In the genomic region with DNA sequence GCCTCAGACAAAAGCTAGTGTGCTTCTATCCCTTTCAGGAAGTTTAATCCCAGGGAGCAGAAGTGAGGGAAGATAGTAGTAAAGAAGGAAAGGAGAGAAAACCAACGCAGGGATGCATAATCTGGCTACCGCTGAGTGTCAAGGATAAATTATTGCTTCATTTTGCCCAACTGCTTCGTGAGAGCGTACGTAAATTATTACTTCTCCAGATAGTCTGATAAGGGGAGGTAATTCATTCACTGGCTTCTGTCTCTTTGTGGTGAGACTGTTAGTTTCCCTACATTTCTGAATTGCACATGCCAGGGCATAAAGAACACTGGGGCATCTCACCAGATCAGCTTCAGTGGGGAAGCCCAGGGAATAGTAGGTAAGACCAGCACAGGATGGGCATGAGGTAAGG, we compare ENCODE assay signal across 9 cellular contexts.
"Had no signal": no experiment of that assay in that cellular context is flagged by ENCODE, and none has a peak within 500 bp of the region (broad histone marks: within the 10 kb centered on the region; RNA-seq: fewer than 3 reads in every experiment).

No MANE protein-coding gene starts in this region.

- H3K9me3 Mint-ChIP-seq: H9 had no signal

- H3K4me2 ChIP-seq: GM23338, KMS-11 had no signal

- FAIRE-seq: HepG2 had no signal

- ATAC-seq: GM23338, HepG2 had no signal

- H3K4me3 ChIP-seq: GM23338 had no signal

- H3K27ac ChIP-seq: HL-60, KMS-11 had no signal

- DNase-seq: H9, HCEC 1CT, HFFc6, KBM-7 had no signal

- H3K4me3 Mint-ChIP-seq: GM23338, H9, HFFc6, IgD-negative memory B cell had no signal

- H3K9ac ChIP-seq: KMS-11 had no signal

- H3K36me3 Mint-ChIP-seq: IgD-negative memory B cell had no signal

- H3K4me1 Mint-ChIP-seq: GM23338, H9, IgD-negative memory B cell had no signal

- H3K27ac Mint-ChIP-seq: GM23338, H9, HFFc6, IgD-negative memory B cell had no signal

- H3K27me3 Mint-ChIP-seq: IgD-negative memory B cell had no signal

- H2AFZ ChIP-seq: GM23338 had no signal
